ENCODE assay signal across 26 cellular contexts in genomic region chr2:182070736-182071135, GRCh38.
"Had no signal": no experiment of that assay in that cellular context is flagged by ENCODE, and none has a peak within 500 bp of the region (broad histone marks: within the 10 kb centered on the region; RNA-seq: fewer than 3 reads in every experiment).

No MANE protein-coding gene starts in this region.

- H3K27me3 ChIP-seq: dorsolateral prefrontal cortex, esophagus squamous epithelium, gastrocnemius medialis, heart right ventricle, left lung had no signal

- H3K4me3 Mint-ChIP-seq: mesothelial cell of epicardium; naive B cell; naive thymus-derived CD8-positive, alpha-beta T cell had no signal

- H3K36me3 ChIP-seq: esophagus squamous epithelium, gastrocnemius medialis, heart right ventricle, left lung, lower lobe of right lung had no signal

- H3K27ac Mint-ChIP-seq: mesothelial cell of epicardium; naive B cell; naive thymus-derived CD8-positive, alpha-beta T cell had no signal

- H3K9me3 Mint-ChIP-seq: naive thymus-derived CD8-positive, alpha-beta T cell had no signal

- H3K4me3 ChIP-seq: coronary artery, dorsolateral prefrontal cortex, esophagus squamous epithelium, gastrocnemius medialis, heart right ventricle, left lung, lower lobe of right lung, mucosa of descending colon had no signal

- DNase-seq: dermis blood vessel endothelial cell; dorsolateral prefrontal cortex; effector CD4-positive, alpha-beta T cell; effector memory CD4-positive, alpha-beta T cell; esophagus squamous epithelium; foreskin fibroblast; foreskin melanocyte; gastrocnemius medialis; glutamatergic neuron; head of caudate nucleus; heart right ventricle; hippocampal formation; left cardiac atrium; left lung; left ventricle myocardium superior; lower lobe of right lung; mesenchymal stem cell; mucosa of descending colon; naive B cell; naive thymus-derived CD8-positive, alpha-beta T cell had no signal

- H3K9me3 ChIP-seq: esophagus squamous epithelium, gastrocnemius medialis, heart right ventricle, left lung, lower lobe of right lung, mucosa of descending colon had no signal

- H3K36me3 Mint-ChIP-seq: mesothelial cell of epicardium; naive B cell; naive thymus-derived CD8-positive, alpha-beta T cell had no signal

- ATAC-seq: esophagus mucosa; gastrocnemius medialis; heart right ventricle; left cardiac atrium; left lung; left ventricle myocardium superior; lower lobe of right lung; mucosa of descending colon; naive thymus-derived CD8-positive, alpha-beta T cell had no signal

- H3K4me1 ChIP-seq: lower lobe of right lung had no signal

- H3K4me1 Mint-ChIP-seq: naive B cell; naive thymus-derived CD8-positive, alpha-beta T cell had no signal

- FAIRE-seq: endothelial cell of umbilical vein, islet of Langerhans, keratinocyte had no signal

- H3K27ac ChIP-seq: coronary artery, dorsolateral prefrontal cortex, esophagus squamous epithelium, gastrocnemius medialis, heart right ventricle, left lung, lower lobe of right lung had no signal
